Comparison of ENCODE assay signal across 20 cellular contexts in genomic region chr10:110704906-110705476, GRCh38.
DNase-seq lines count a peak whose midpoint lies in the region; ATAC-seq, FAIRE-seq and TF ChIP-seq lines count a peak whose summit lies in the region.
"Had no signal": no experiment of that assay in that cellular context is flagged by ENCODE, and none has a peak within 500 bp of the region (broad histone marks: within the 10 kb centered on the region; RNA-seq: fewer than 3 reads in every experiment).

No MANE protein-coding gene starts in this region.

- no peaks in the 10 kb centered on the region for H3K27me3 ChIP-seq in brain microvascular endothelial cell (replicated peaks)
- no peaks in the 10 kb centered on the region for H3K27me3 ChIP-seq in psoas muscle (ENCODE audit: insufficient read depth in 3 of 3, low read length in 2 of 3)
- H3K27me3 ChIP-seq: BLaER1 treated with 17β-estradiol and CSF1 and Interleukin-3, amounts not matched to agents 10 nM and 100 nM; Peyer's patch had no signal

- no peaks in the 10 kb centered on the region for H3K36me3 ChIP-seq in brain microvascular endothelial cell (replicated peaks)
- no peaks in the 10 kb centered on the region for H3K36me3 ChIP-seq in psoas muscle (ENCODE audit: insufficient read depth in 1 of 2, low read depth in 1 of 2)
- H3K36me3 ChIP-seq: BLaER1 treated with 17β-estradiol and CSF1 and Interleukin-3, amounts not matched to agents 10 nM and 100 nM; Peyer's patch had no signal

- TF ChIP-seq CTCF in brain microvascular endothelial cell (IDR thresholded peaks at IDR 0.05; ENCODE audit: low read depth, low read length, missing control alignments) (no peak), psoas muscle (IDR thresholded peaks at IDR 0.05) (no peak)

- H3K27ac ChIP-seq in brain microvascular endothelial cell, result peak overlapping the region; percentile 80
- peak overlapping the region; percentile 1 for H3K27ac ChIP-seq in psoas muscle
- H3K27ac ChIP-seq: BLaER1 treated with 17β-estradiol and CSF1 and Interleukin-3, amounts not matched to agents 10 nM and 100 nM; Peyer's patch had no signal

- in situ Hi-C loops in brain microvascular endothelial cell (cut with HindIII; ENCODE audit: low pct_ligation_motif_present, low sequenced_read_pairs), result no loop called here

- no peak for ATAC-seq in psoas muscle

- no peak overlapping the region for H3K4me3 ChIP-seq in brain microvascular endothelial cell (ENCODE audit: low read depth, low read length)
- H3K4me3 ChIP-seq in psoas muscle, result no peak overlapping the region
- H3K4me3 ChIP-seq: BLaER1 treated with 17β-estradiol and CSF1 and Interleukin-3, amounts not matched to agents 10 nM and 100 nM; Peyer's patch had no signal

- H3K9me3 ChIP-seq in psoas muscle, result no peaks in the 10 kb centered on the region
- H3K9me3 ChIP-seq: Peyer's patch had no signal

- 77 to 89% (median 78%) methylated on average over 5 of the region's 5 CpGs for WGBS in psoas muscle, 3 donors

- intact Hi-C loops in psoas muscle (cut with DNase I), result loop anchor here in 1 of 2 donors (5.0 kb wide), 1 partner anchor 93 kb away; no protein-coding TSS in a partner anchor

- DNase-seq in COLO829 (ENCODE audit: low spot score) (peak; percentile 73), RPMI7951 (ENCODE audit: low read depth) (peak; percentile 54), brain microvascular endothelial cell (peak; percentile 56), psoas muscle (no peak), NCI-H446 (lab: John Stamatoyannopoulos, UW) (no peak), GM19239 (ENCODE audit: insufficient read length, low spot score) (no peak), C1 segment of cervical spinal cord (lab: John Stamatoyannopoulos, UW) (no peak)
- DNase-seq: CD8-positive, alpha-beta memory T cell; DMS79; Karpas-422; MM.1S; NCI-H1105; NCI-H1694; NCI-H2081 treated with DMSO at 0.1 percent for 48 hours; NCI-H510A; NCI-H748 treated with DMSO at 0.1 percent for 48 hours; NK-92 treated with Interleukin-12 subunit alpha and Interleukin-12 subunit beta, amount 100 ng/mL, for 24 hours; Peyer's patch; SHP77 had no signal

- no peak for FAIRE-seq in GM19239 (lab: Jason Lieb, UNC)

- peaks cover 64% of the 10 kb centered on the region for H3K4me1 ChIP-seq in psoas muscle
- H3K4me1 ChIP-seq: Peyer's patch had no signal

Comparison
In these comparisons a context has a peak if more than half of its experiments do, and no peak if none do; other contexts are left out.
1. DNase-seq: peak in COLO829 (single experiment), RPMI7951 (single experiment) and brain microvascular endothelial cell (single experiment); none in psoas muscle (0 of 2), NCI-H446 (0 of 2), GM19239 (single experiment) and C1 segment of cervical spinal cord (0 of 14).